7 cellular contexts compared by ENCODE assay signal in the genomic region with DNA sequence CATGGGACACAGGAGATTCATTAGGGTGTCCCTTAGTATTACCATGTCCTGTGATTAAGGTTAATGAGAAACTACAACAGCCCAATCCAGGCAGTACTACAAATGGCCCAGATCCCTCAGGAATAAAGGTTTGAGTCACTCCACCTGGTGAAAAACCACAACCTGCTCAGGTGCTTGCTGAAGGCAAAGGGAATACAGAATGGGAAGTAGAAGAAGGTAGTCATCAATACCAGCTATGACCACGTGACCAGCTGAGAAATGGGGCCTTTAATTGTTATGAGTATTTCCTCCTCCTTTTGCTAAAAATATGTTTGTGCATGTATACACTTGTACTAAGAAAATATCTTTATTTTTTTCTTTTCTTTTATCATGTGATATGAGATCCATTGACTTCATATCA.
"Had no signal": no experiment of that assay in that cellular context is flagged by ENCODE, and none has a peak within 500 bp of the region (broad histone marks: within the 10 kb centered on the region; RNA-seq: fewer than 3 reads in every experiment).

No MANE protein-coding gene starts in this region.

- H3K4me2 ChIP-seq: GM23338 had no signal

- FAIRE-seq: H1, H54, HTR-8/SVneo had no signal

- H3K4me3 Mint-ChIP-seq: GM23338, H9, IgD-negative memory B cell had no signal

- H3K4me1 Mint-ChIP-seq: GM23338, H9, IgD-negative memory B cell had no signal

- H3K27ac Mint-ChIP-seq: GM23338, H9, IgD-negative memory B cell had no signal

- H3K36me3 Mint-ChIP-seq: IgD-negative memory B cell had no signal

- H2AFZ ChIP-seq: GM23338 had no signal

- H3K4me3 ChIP-seq: GM23338 had no signal

- DNase-seq: H9, HCEC 1CT had no signal

- ATAC-seq: GM23338 had no signal
